18 cellular contexts compared by ENCODE assay signal in genomic region chr19:55266404-55266803, GRCh38. TPM values are rescaled to one million over a fixed set of nuclear protein-coding genes. Genes with fewer than 3 reads are reported as not detected.
"Had no signal": no experiment of that assay in that cellular context is flagged by ENCODE, and none has a peak within 500 bp of the region (broad histone marks: within the 10 kb centered on the region; RNA-seq: fewer than 3 reads in every experiment).

No MANE protein-coding gene starts in this region.

- H3K27me3 Mint-ChIP-seq: naive B cell, type B pancreatic cell had no signal

- H3K4me3 Mint-ChIP-seq: type B pancreatic cell had no signal

- H3K4me1 ChIP-seq: right atrium auricular region, suprapubic skin had no signal

- H3K9me3 ChIP-seq: right atrium auricular region, suprapubic skin had no signal

- ATAC-seq: activated CD4-positive, CD25-positive, alpha-beta regulatory T cell treated with anti-CD3 and anti-CD28 coated beads, Interleukin-2, amount 50 U/mL, for 24 hours; esophagus mucosa; left lobe of liver had no signal

- H3K36me3 ChIP-seq: right atrium auricular region had no signal

- H3K27ac ChIP-seq: hepatocyte, right atrium auricular region, suprapubic skin had no signal

- H3K4me3 ChIP-seq: hepatocyte, right atrium auricular region, suprapubic skin had no signal

- H3K27me3 ChIP-seq: hepatocyte, right atrium auricular region, suprapubic skin had no signal

- H3K27ac Mint-ChIP-seq: type B pancreatic cell had no signal

- H2AFZ ChIP-seq: hepatocyte had no signal

- DNase-seq: activated CD4-positive, alpha-beta T cell treated with anti-CD3 and anti-CD28 coated beads, Interleukin-2, amount 50 U/mL, for 1 hour; activated effector memory CD4-positive, alpha-beta T cell treated with Interleukin-2 at 50 U/mL for 16 hours; activated naive CD4-positive, alpha-beta T cell treated with anti-CD3 and anti-CD28 coated beads, Interleukin-2, amount 50 U/mL, for 16 hours; activated T-cell treated with anti-CD3 and anti-CD28 coated beads, Interleukin-2, amount 50 U/mL, for 1 hour; amniotic stem cell; naive B cell; nucleus accumbens; small intestine; stimulated activated CD4-positive, alpha-beta T cell treated with anti-CD3 and anti-CD28 coated beads, Interleukin-4, amount 100 ng/mL, for 24 hours; stimulated activated naive CD4-positive, alpha-beta T cell treated with Interleukin-2 at 50 U/mL for 16 hours had no signal

- H3K4me2 ChIP-seq: hepatocyte had no signal

RNA-seq across cellular contexts. Expression of gene PTPRH, which starts 57.1 kb away (rescaled TPM):
- total RNA-seq: mononuclear cell had no signal
